ENCODE assay signal across 8 cellular contexts in the genomic region with DNA sequence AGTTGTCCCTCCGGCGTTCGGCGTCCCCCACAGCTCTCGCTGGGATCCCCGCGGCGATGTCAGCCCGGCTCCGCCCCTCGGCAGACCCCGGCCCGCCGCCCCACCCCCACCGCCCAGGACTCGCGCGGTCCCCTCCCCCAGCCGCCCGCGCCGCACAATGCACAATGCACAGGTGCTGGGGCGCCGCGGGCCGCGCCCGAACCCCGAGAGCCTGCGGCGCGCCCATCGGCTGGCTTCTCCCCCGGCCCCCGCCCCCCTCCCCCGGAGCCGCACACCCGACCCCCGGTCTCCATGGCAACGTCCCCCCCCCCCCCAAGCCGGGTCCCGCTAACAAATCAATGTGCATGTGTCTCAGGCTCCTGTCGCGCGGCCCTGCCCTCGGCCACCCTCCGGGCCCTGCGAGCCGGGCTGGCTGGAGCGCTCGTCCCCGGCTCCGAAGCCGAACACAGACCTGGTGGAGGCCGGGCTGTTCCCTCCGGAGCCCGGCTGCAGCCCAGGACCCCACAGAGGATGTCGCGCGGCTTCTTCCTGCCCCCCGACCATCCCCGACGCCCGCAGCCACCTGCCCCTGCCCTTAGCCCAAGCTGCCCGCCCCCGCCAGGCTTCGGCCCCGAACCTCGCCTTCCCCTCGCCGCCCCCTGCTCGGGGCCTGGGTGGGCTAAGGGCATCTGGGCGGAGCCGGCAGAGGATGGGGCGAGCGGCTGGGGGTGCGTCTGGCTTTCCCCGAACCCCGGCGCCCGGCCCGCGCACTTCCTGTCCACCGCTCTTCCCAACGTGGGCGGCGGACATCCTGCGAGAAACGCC. TPM values are rescaled to one million over a fixed set of nuclear protein-coding genes. Genes with fewer than 3 reads are reported as not detected.
DNase-seq lines count a peak whose midpoint lies in the region; ATAC-seq and TF ChIP-seq lines count a peak whose summit lies in the region.

No MANE protein-coding gene starts in this region.

- peaks cover 23% of the 10 kb centered on the region for H3K4me1 Mint-ChIP-seq in activated T-helper 2 cell treated with anti-CD3 and anti-CD28 coated beads, Interferon-gamma antibody, Interleukin-2, Interleukin-4, amounts not matched to agents 10 μg/mL and 5 μg/mL and 100 μg/mL, durations not matched to agents 14 hours and 24 hours and 36 hours (ENCODE audit: low read depth)

- H3K4me3 ChIP-seq in GM12865 (ENCODE audit: low read depth, low read length) (peak overlapping the region; percentile 57), Panc1 (ENCODE audit: low read depth in 2 of 2, low read length in 2 of 2) (peak overlapping the region; percentile 41 to 82), epithelial cell of proximal tubule (ENCODE audit: low read depth, low read length) (peak overlapping the region; percentile 50), parathyroid adenoma (ENCODE audit: low read depth, low read length) (peak overlapping the region; percentile 87)

- H3K9me3 ChIP-seq in Panc1 (ENCODE audit: control insufficient read depth, insufficient read depth, low read depth, low read length) (no peaks in the 10 kb centered on the region), parathyroid adenoma (ENCODE audit: control insufficient read depth, low read length) (no peaks in the 10 kb centered on the region)

- no peak overlapping the region for H3K9ac ChIP-seq in parathyroid adenoma

- TF ChIP-seq CTCF in GM12865 (IDR thresholded peaks at IDR 0.05; ENCODE audit: insufficient read depth, low read depth, low read length, missing control alignments) (no peak), Panc1 (IDR thresholded peaks at IDR 0.05) (no peak), epithelial cell of proximal tubule (conservative IDR thresholded peaks at IDR 0.05; ENCODE audit: low read depth, low read length) (no peak), parathyroid adenoma (IDR thresholded peaks at IDR 0.05) (no peak)

- POLR2A ChIA-PET in Panc1 (lab: Charles Lee): interaction anchor here (0.6 to 1.0 kb wide), 4 partner anchors 8 to 695 kb away, joined by 3 to 12 read pairs (median 3); no protein-coding TSS in a partner anchor

- in situ Hi-C loops in Panc1 (cut with HindIII; ENCODE audit: low pct_unique_long_range_greater_than_20kb, low sequenced_read_pairs): loop anchor here (25.0 kb wide), 1 partner anchor 190 kb away; no protein-coding TSS in a partner anchor

- no peak overlapping the region for H3K4me3 Mint-ChIP-seq in activated T-helper 2 cell treated with anti-CD3 and anti-CD28 coated beads, Interferon-gamma antibody, Interleukin-2, Interleukin-4, amounts not matched to agents 10 μg/mL and 5 μg/mL and 100 μg/mL, durations not matched to agents 14 hours and 24 hours and 36 hours (ENCODE audit: low read depth)

- H2AFZ ChIP-seq in parathyroid adenoma: peak overlapping the region; percentile 63

- ATAC-seq in HG02571 (IDR thresholded peaks at IDR 0.05; ENCODE audit: unreplicated experiment): peak; percentile 4
- peak; percentile 22 for ATAC-seq in Panc1
- ATAC-seq in HG03439 (IDR thresholded peaks at IDR 0.05; ENCODE audit: unreplicated experiment): no peak

- H3K27me3 Mint-ChIP-seq in activated T-helper 2 cell treated with anti-CD3 and anti-CD28 coated beads, Interferon-gamma antibody, Interleukin-2, Interleukin-4, amounts not matched to agents 10 μg/mL and 5 μg/mL and 100 μg/mL, durations not matched to agents 14 hours and 24 hours and 36 hours (ENCODE audit: low read depth): peaks cover 35% of the 10 kb centered on the region

- no peaks in the 10 kb centered on the region for H3K9me3 Mint-ChIP-seq in activated T-helper 2 cell treated with anti-CD3 and anti-CD28 coated beads, Interferon-gamma antibody, Interleukin-2, Interleukin-4, amounts not matched to agents 10 μg/mL and 5 μg/mL and 100 μg/mL, durations not matched to agents 14 hours and 24 hours and 36 hours

- H3K27me3 ChIP-seq in Panc1 (ENCODE audit: control insufficient read depth, insufficient read depth, low read length) (no peaks in the 10 kb centered on the region), parathyroid adenoma (ENCODE audit: control insufficient read depth, insufficient read depth, low read length) (peaks cover 6% of the 10 kb centered on the region)

- BruUV-seq in Panc1 (replicated peaks; lab: Mats Ljungman, UMichigan): no TSS peak

- H3K36me3 Mint-ChIP-seq in activated T-helper 2 cell treated with anti-CD3 and anti-CD28 coated beads, Interferon-gamma antibody, Interleukin-2, Interleukin-4, amounts not matched to agents 10 μg/mL and 5 μg/mL and 100 μg/mL, durations not matched to agents 14 hours and 24 hours and 36 hours (ENCODE audit: low read depth): peaks cover 14% of the 10 kb centered on the region

- DNase-seq in GM12865 (ENCODE audit: low read depth) (peak; percentile 41), Panc1 (ENCODE audit: low read depth, low spot score) (no peak), epithelial cell of proximal tubule (ENCODE audit: low read depth) (no peak)
- DNase-seq in activated T-helper 2 cell treated with anti-CD3 and anti-CD28 coated beads, Interferon-gamma antibody, Interleukin-2, Interleukin-4, amounts not matched to agents 10 μg/mL and 5 μg/mL and 100 μg/mL, durations not matched to agents 14 hours and 24 hours and 36 hours (ENCODE audit: low spot score): no peak
- DNase-seq in stimulated activated CD4-positive, alpha-beta T cell treated with anti-CD3 and anti-CD28 coated beads, Interleukin-15, amount 100 ng/mL, for 24 hours: no peak

- peaks cover 48% of the 10 kb centered on the region for H3K4me1 ChIP-seq in Panc1 (ENCODE audit: control insufficient read depth, insufficient read depth, low read length)
- H3K4me1 ChIP-seq in parathyroid adenoma: peaks cover 8% of the 10 kb centered on the region

- H3K36me3 ChIP-seq in Panc1 (ENCODE audit: control insufficient read depth, insufficient read depth, low read length) (peaks cover 3% of the 10 kb centered on the region; the same call in 1 of the 2 replicates), parathyroid adenoma (ENCODE audit: control insufficient read depth, insufficient read depth, low read length) (no peaks in the 10 kb centered on the region)

- no peak overlapping the region for H3K27ac Mint-ChIP-seq in activated T-helper 2 cell treated with anti-CD3 and anti-CD28 coated beads, Interferon-gamma antibody, Interleukin-2, Interleukin-4, amounts not matched to agents 10 μg/mL and 5 μg/mL and 100 μg/mL, durations not matched to agents 14 hours and 24 hours and 36 hours

- intact Hi-C loops in Panc1 (cut with micrococcal nuclease; ENCODE audit: unreplicated experiment): no loop called here
- intact Hi-C loops in activated T-helper 2 cell treated with anti-CD3 and anti-CD28 coated beads, Interferon-gamma antibody, Interleukin-2, Interleukin-4, amounts not matched to agents 10 μg/mL and 5 μg/mL and 100 μg/mL, durations not matched to agents 14 hours and 24 hours and 36 hours (cut with micrococcal nuclease): loop anchor here (2.0 to 5.0 kb wide), 3 partner anchors 13 to 195 kb away; a partner anchor contains a TSS

- H3K79me2 ChIP-seq in parathyroid adenoma: no peaks in the 10 kb centered on the region

- CTCF ChIA-PET in Panc1 (lab: Charles Lee): interaction anchor here (0.5 to 1.3 kb wide), 9 partner anchors 9 to 196 kb away, joined by 3 to 4 read pairs (median 3); no protein-coding TSS in a partner anchor

- H3K27ac ChIP-seq in Panc1 (ENCODE audit: low read length) (peak overlapping the region; percentile 34; the same call in 1 of the 2 replicates), parathyroid adenoma (peak overlapping the region; percentile 61)

- H3K4me2 ChIP-seq in parathyroid adenoma (ENCODE audit: low read length): peak overlapping the region; percentile 89

RNA-seq across cellular contexts. Expression of a gene that starts 0.8 kb away (rescaled TPM):
- total RNA-seq in Panc1 (2021; ENCODE audit: unreplicated experiment) (15.3 TPM), epithelial cell of proximal tubule (3.5 and 4.1 TPM in 2 replicates)
- 17.3 TPM for polyA plus RNA-seq in Panc1 (2012; ENCODE audit: insufficient read length)
- total RNA-seq in activated T-helper 2 cell treated with anti-CD3 and anti-CD28 coated beads, Interferon-gamma antibody, Interleukin-2, Interleukin-4, amounts not matched to agents 10 μg/mL and 5 μg/mL and 100 μg/mL, durations not matched to agents 14 hours and 24 hours and 36 hours: 8.6 and 9.9 TPM in 2 replicates

RNA-seq across cellular contexts. Expression of a gene that starts 19.7 kb away (rescaled TPM):
- total RNA-seq in Panc1 (2021; ENCODE audit: unreplicated experiment) (9.0 TPM), epithelial cell of proximal tubule (7.6 and 11.1 TPM in 2 replicates)
- 5.9 TPM for polyA plus RNA-seq in Panc1 (2012; ENCODE audit: insufficient read length)
- total RNA-seq in activated T-helper 2 cell treated with anti-CD3 and anti-CD28 coated beads, Interferon-gamma antibody, Interleukin-2, Interleukin-4, amounts not matched to agents 10 μg/mL and 5 μg/mL and 100 μg/mL, durations not matched to agents 14 hours and 24 hours and 36 hours: 9.7 and 11.2 TPM in 2 replicates

RNA-seq across cellular contexts. Expression of a gene that starts 41.5 kb away (rescaled TPM):
- total RNA-seq in Panc1 (2021; ENCODE audit: unreplicated experiment) (48.6 TPM), epithelial cell of proximal tubule (4.8 and 7.4 TPM in 2 replicates)
- 39.2 TPM for polyA plus RNA-seq in Panc1 (2012; ENCODE audit: insufficient read length)
- total RNA-seq in activated T-helper 2 cell treated with anti-CD3 and anti-CD28 coated beads, Interferon-gamma antibody, Interleukin-2, Interleukin-4, amounts not matched to agents 10 μg/mL and 5 μg/mL and 100 μg/mL, durations not matched to agents 14 hours and 24 hours and 36 hours: 18.5 and 25.0 TPM in 2 replicates
